16 cellular contexts compared by ENCODE assay signal in the genomic region with DNA sequence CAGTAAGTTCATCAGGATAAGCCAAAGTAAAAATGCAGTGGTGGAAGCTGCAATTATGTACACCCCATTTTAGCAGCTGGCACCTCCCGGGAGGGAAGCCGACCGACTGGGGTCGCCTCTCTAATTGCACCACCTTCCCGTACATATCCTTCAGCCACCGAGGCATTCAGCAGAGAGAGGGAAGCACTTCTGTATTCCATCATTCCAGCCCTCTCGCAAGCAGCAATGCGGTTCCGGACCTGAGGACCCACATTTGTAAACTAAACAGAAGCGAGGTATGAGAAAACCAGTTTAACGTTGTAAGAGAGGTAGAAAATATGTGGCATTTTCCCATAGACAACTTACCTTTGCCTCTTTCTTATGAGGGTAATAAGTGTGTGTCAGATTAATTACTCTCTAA.
A peak's percentile ranks its signal among the peaks of the same experiment; 100 is the strongest.
DNase-seq lines count a peak whose midpoint lies in the region; ATAC-seq and TF ChIP-seq lines count a peak whose summit lies in the region.
"Had no signal": no experiment of that assay in that cellular context is flagged by ENCODE, and none has a peak within 500 bp of the region (broad histone marks: within the 10 kb centered on the region; RNA-seq: fewer than 3 reads in every experiment).

No MANE protein-coding gene starts in this region.

- no peak overlapping the region for H3K27ac ChIP-seq in left ventricle myocardium inferior (replicated peaks)
- peak overlapping the region in 37 of 59 donors; percentile 0 to 80 (median 53) for H3K27ac ChIP-seq in dorsolateral prefrontal cortex
- no peak overlapping the region for H3K27ac ChIP-seq in mesenchymal stem cell (ENCODE audit: low read length, poor library complexity, severe bottlenecking)
- H3K27ac ChIP-seq in temporal lobe (ENCODE audit: low read depth, low read length), result peak overlapping the region; percentile 33
- H3K27ac ChIP-seq: pancreas, spleen had no signal

- TF ChIP-seq CTCF in left ventricle myocardium inferior (IDR thresholded peaks at IDR 0.05; ENCODE audit: borderline replicate concordance) (no peak), dorsolateral prefrontal cortex (IDR thresholded peaks at IDR 0.05 in 54 of 56, conservative IDR thresholded peaks at IDR 0.05 in 2 of 56; ENCODE audit: low read depth in 1 of 56, partially characterized antibody in 56 of 56) (peak in 1 of 56 donors; percentile 0)

- H3K36me3 ChIP-seq in left ventricle myocardium inferior (no peaks in the 10 kb centered on the region), mesenchymal stem cell (ENCODE audit: control insufficient read depth in 1 of 2, insufficient read depth in 2 of 2, low read depth in 1 of 2, low read length in 2 of 2) (peaks cover 0 to 10% of the 10 kb centered on the region in 2 experiments)
- H3K36me3 ChIP-seq: pancreas had no signal

- H3K4me3 ChIP-seq in left ventricle myocardium inferior (peak overlapping the region; percentile 26), dorsolateral prefrontal cortex (peak overlapping the region; percentile 17 to 70 (median 52)), mesenchymal stem cell (ENCODE audit: insufficient read depth in 1 of 2, low read depth in 1 of 2, low read length in 2 of 2) (peak overlapping the region in 1 of 2 experiments; percentile 66)
- H3K4me3 ChIP-seq: pancreas, spleen had no signal

- H3K4me1 ChIP-seq in left ventricle myocardium inferior, result peaks cover 39% of the 10 kb centered on the region
- H3K4me1 ChIP-seq in mesenchymal stem cell (ENCODE audit: control insufficient read depth, insufficient read depth, low read depth, low read length), result peaks cover 1% of the 10 kb centered on the region

- no peak overlapping the region for H4K8ac ChIP-seq in mesenchymal stem cell (ENCODE audit: low read length)

- H2BK15ac ChIP-seq in mesenchymal stem cell (ENCODE audit: low read depth, poor library complexity, severe bottlenecking), result no peak overlapping the region

- no peak overlapping the region for H3K18ac ChIP-seq in mesenchymal stem cell (ENCODE audit: low read depth in 1 of 2, low read length in 2 of 2)

- no peak overlapping the region for H3K4ac ChIP-seq in mesenchymal stem cell (ENCODE audit: low read depth in 1 of 2, low read length in 2 of 2)

- H3K9me3 ChIP-seq in left ventricle myocardium inferior (replicated peaks) (no peaks in the 10 kb centered on the region), mesenchymal stem cell (ENCODE audit: control insufficient read depth, low read length) (no peaks in the 10 kb centered on the region)
- H3K9me3 ChIP-seq: pancreas, spleen had no signal

- DNase-seq in left ventricle myocardium inferior (no peak), left ventricle myocardium superior (no peak), dorsolateral prefrontal cortex (no peak), mesenchymal stem cell (no peak), LoVo (ENCODE audit: low spot score) (no peak), germinal center (ENCODE audit: low spot score) (no peak), NCI-H1105 treated with DMSO at 0.1 percent for 48 hours (lab: John Stamatoyannopoulos, UW) (no peak)
- DNase-seq: activated naive CD4-positive, alpha-beta T cell treated with anti-CD3 and anti-CD28 coated beads, Interleukin-2, amount 50 U/mL, for 16 hours; CD8-positive, alpha-beta T cell; effector memory CD4-positive, alpha-beta T cell; immature natural killer cell; pancreas; SIG-M5; spleen; stimulated activated naive CD8-positive, alpha-beta T cell treated with anti-CD3 and anti-CD28 coated beads, Interleukin-15, Interleukin-2, amounts not matched to agents 100 U/mL and 50 U/mL, for 24 hours had no signal

- no peak overlapping the region for H3K4me2 ChIP-seq in mesenchymal stem cell (ENCODE audit: low read length, poor library complexity, severe bottlenecking)

- H3K79me1 ChIP-seq in mesenchymal stem cell (replicated peaks; ENCODE audit: low read length, poor library complexity, severe bottlenecking), result peaks cover 15% of the 10 kb centered on the region

- H3K14ac ChIP-seq in mesenchymal stem cell (ENCODE audit: low read length in 2 of 2), result peak overlapping the region in 1 of 2 experiments; percentile 47

- no peak overlapping the region for H2AFZ ChIP-seq in mesenchymal stem cell (ENCODE audit: low read depth, low read length)

- intact Hi-C loops in left ventricle myocardium inferior (cut with micrococcal nuclease), result no loop called here
- intact Hi-C loops in left ventricle myocardium superior (cut with micrococcal nuclease), result no loop called here
- intact Hi-C loops in dorsolateral prefrontal cortex (cut with DNase I), result no loop called here

- H3K27me3 ChIP-seq in left ventricle myocardium inferior (ENCODE audit: low read depth), result peaks cover 14% of the 10 kb centered on the region
- no peaks in the 10 kb centered on the region for H3K27me3 ChIP-seq in dorsolateral prefrontal cortex
- H3K27me3 ChIP-seq in mesenchymal stem cell (ENCODE audit: control insufficient read depth in 1 of 2, insufficient read depth in 1 of 2, low read length in 2 of 2), result no peaks in the 10 kb centered on the region
- H3K27me3 ChIP-seq: pancreas, spleen had no signal

- peak overlapping the region in 1 of 2 experiments; percentile 18 for H2BK12ac ChIP-seq in mesenchymal stem cell (ENCODE audit: low read length in 2 of 2)

- H2BK5ac ChIP-seq in mesenchymal stem cell (ENCODE audit: low read depth, low read length, poor library complexity, severe bottlenecking), result no peak overlapping the region

- H4K91ac ChIP-seq in mesenchymal stem cell (ENCODE audit: low read length), result no peak overlapping the region

- no peak overlapping the region for H3K23ac ChIP-seq in mesenchymal stem cell (ENCODE audit: low read length in 2 of 2)

- 71% methylated on average over 10 of the region's 11 CpGs for WGBS in mesenchymal stem cell

- H2BK120ac ChIP-seq in mesenchymal stem cell (ENCODE audit: low read depth, low read length), result no peak overlapping the region

- peak overlapping the region; percentile 87 for H3K9ac ChIP-seq in mesenchymal stem cell (ENCODE audit: low read length)

- H2AK5ac ChIP-seq in mesenchymal stem cell (ENCODE audit: low read length, severe bottlenecking), result no peak overlapping the region

- ATAC-seq in left ventricle myocardium superior, result no peak
- ATAC-seq: CD8-positive, alpha-beta T cell; pancreas; stimulated activated naive CD8-positive, alpha-beta T cell treated with anti-CD3 and anti-CD28 coated beads, Interleukin-15, Interleukin-2, amounts not matched to agents 100 U/mL and 50 U/mL, for 24 hours had no signal

Comparison
In these comparisons a context has a peak if more than half of its experiments do, and no peak if none do; other contexts are left out.
1. H3K27ac ChIP-seq: peak in dorsolateral prefrontal cortex (37 of 59) and temporal lobe (single experiment); none in left ventricle myocardium inferior (single experiment) and mesenchymal stem cell (single experiment).